In genomic region chr2:165440367-165440766, GRCh38 we compare ENCODE assay signal across 11 cellular contexts. TPM values are rescaled to one million over a fixed set of nuclear protein-coding genes. Genes with fewer than 3 reads are reported as not detected.
DNase-seq lines count a peak whose midpoint lies in the region; ATAC-seq lines count a peak whose summit lies in the region.
"Had no signal": no experiment of that assay in that cellular context is flagged by ENCODE, and none has a peak within 500 bp of the region (broad histone marks: within the 10 kb centered on the region; RNA-seq: fewer than 3 reads in every experiment).

No MANE protein-coding gene starts in this region.

- H3K4ac ChIP-seq in neuronal stem cell (ENCODE audit: low read length): no peak overlapping the region

- H3K4me2 ChIP-seq in neuronal stem cell (ENCODE audit: insufficient read depth, low read length, poor library complexity, severe bottlenecking): no peak overlapping the region

- H2BK15ac ChIP-seq in neuronal stem cell (ENCODE audit: low read length): no peak overlapping the region

- no peaks in the 10 kb centered on the region for H3K79me1 ChIP-seq in neuronal stem cell (ENCODE audit: low read depth, low read length)

- no peak overlapping the region for H2BK120ac ChIP-seq in neuronal stem cell (ENCODE audit: low read depth, low read length)

- H3K36me3 Mint-ChIP-seq in activated naive CD4-positive, alpha-beta T cell treated with anti-CD3 and anti-CD28 coated beads, Interleukin-2, amount 10 ng/mL, durations not matched to agents 7 days and 5 days: no peaks in the 10 kb centered on the region

- no peak overlapping the region for H2BK5ac ChIP-seq in neuronal stem cell (ENCODE audit: low read length)

- no peaks in the 10 kb centered on the region for H3K36me3 ChIP-seq in neuronal stem cell (replicated peaks in 1 of 2; ENCODE audit: control insufficient read depth in 2 of 2, insufficient read depth in 2 of 2, low read length in 2 of 2)

- no peak overlapping the region for H2AFZ ChIP-seq in neuronal stem cell (ENCODE audit: low read length)

- peaks cover 2 to 20% of the 10 kb centered on the region in 2 donors for H3K4me1 ChIP-seq in neuronal stem cell (ENCODE audit: control insufficient read depth in 2 of 2, insufficient read depth in 1 of 2, low read depth in 1 of 2, low read length in 2 of 2)

- H3K14ac ChIP-seq in neuronal stem cell (ENCODE audit: low read length): no peak overlapping the region

- H4K8ac ChIP-seq in neuronal stem cell (ENCODE audit: low read depth, low read length): no peak overlapping the region

- no peak overlapping the region for H3K27ac ChIP-seq in neuronal stem cell (replicated peaks; ENCODE audit: low read length)

- H3K27me3 ChIP-seq in neuronal stem cell (ENCODE audit: control insufficient read depth in 3 of 3, insufficient read depth in 3 of 3, low read depth in 1 of 3, low read length in 3 of 3): no peaks in the 10 kb centered on the region

- H3K4me3 ChIP-seq in neuronal stem cell (ENCODE audit: low read length in 2 of 2): no peak overlapping the region

- H3K9ac ChIP-seq in neuronal stem cell (ENCODE audit: low read depth, low read length, poor library complexity): no peak overlapping the region

- no peak overlapping the region for H2AK5ac ChIP-seq in neuronal stem cell (ENCODE audit: low read depth, low read length)

- no peaks in the 10 kb centered on the region for H3K27me3 Mint-ChIP-seq in activated naive CD4-positive, alpha-beta T cell treated with anti-CD3 and anti-CD28 coated beads, Interleukin-2, amount 10 ng/mL, durations not matched to agents 7 days and 5 days

- no CpG with 5 or more reads among the region's 1 CpG for WGBS in neuronal stem cell (ENCODE audit: extremely low coverage in 2 of 2, insufficient read length in 2 of 2, insufficient replicate concordance in 1 of 2), 2 donors

- peaks cover 0 to 4% of the 10 kb centered on the region in 2 donors for H3K9me3 ChIP-seq in neuronal stem cell (replicated peaks in 1 of 2; ENCODE audit: control insufficient read depth in 2 of 2, insufficient read depth in 1 of 2, low read depth in 1 of 2, low read length in 2 of 2)

- DNase-seq in EH (ENCODE audit: low read depth) (peak; percentile 65), NCI-H2227 (lab: John Stamatoyannopoulos, UW; ENCODE audit: unreplicated experiment) (peak; percentile 93), epidermal melanocyte (ENCODE audit: insufficient read length, low spot score) (peak; percentile 56), neuronal stem cell (ENCODE audit: low spot score) (peak; percentile 21)
- DNase-seq in activated naive CD4-positive, alpha-beta T cell treated with anti-CD3 and anti-CD28 coated beads, Interleukin-2, amount 10 ng/mL, durations not matched to agents 7 days and 5 days: no peak
- DNase-seq: activated T-cell treated with anti-CD3 and anti-CD28 coated beads, Interleukin-2, amount 50 U/mL, for 48 hours; DND-41; stimulated activated naive CD4-positive, alpha-beta T cell treated with Interleukin-2 at 50 U/mL for 16 hours had no signal

- no peak overlapping the region for H3K23ac ChIP-seq in neuronal stem cell (ENCODE audit: low read depth, low read length, poor library complexity)

- H4K91ac ChIP-seq in neuronal stem cell (ENCODE audit: low read depth, low read length, poor library complexity): no peak overlapping the region

- ATAC-seq in HG03280 (IDR thresholded peaks at IDR 0.05; ENCODE audit: unreplicated experiment) (no peak), GM21515 (IDR thresholded peaks at IDR 0.05; ENCODE audit: unreplicated experiment) (no peak), HG03442 (IDR thresholded peaks at IDR 0.05; ENCODE audit: unreplicated experiment) (no peak)

- H3K4me1 Mint-ChIP-seq in activated naive CD4-positive, alpha-beta T cell treated with anti-CD3 and anti-CD28 coated beads, Interleukin-2, amount 10 ng/mL, durations not matched to agents 7 days and 5 days: peaks cover 15% of the 10 kb centered on the region

- H2BK12ac ChIP-seq in neuronal stem cell (ENCODE audit: low read length): no peak overlapping the region

- CTCF ChIA-PET in activated naive CD4-positive, alpha-beta T cell treated with anti-CD3 and anti-CD28 coated beads, Interleukin-2, amount 10 ng/mL, durations not matched to agents 7 days and 5 days (lab: Charles Lee): interaction anchor here (1.0 kb wide), 1 partner anchor 31 kb away, joined by 3 read pairs; no protein-coding TSS in a partner anchor

- H3K9me3 Mint-ChIP-seq in activated naive CD4-positive, alpha-beta T cell treated with anti-CD3 and anti-CD28 coated beads, Interleukin-2, amount 10 ng/mL, durations not matched to agents 7 days and 5 days: no peaks in the 10 kb centered on the region

- H3K18ac ChIP-seq in neuronal stem cell (ENCODE audit: low read length): no peak overlapping the region

- no peak overlapping the region for H3K27ac Mint-ChIP-seq in activated naive CD4-positive, alpha-beta T cell treated with anti-CD3 and anti-CD28 coated beads, Interleukin-2, amount 10 ng/mL, durations not matched to agents 7 days and 5 days

- no peak overlapping the region for H3K4me3 Mint-ChIP-seq in activated naive CD4-positive, alpha-beta T cell treated with anti-CD3 and anti-CD28 coated beads, Interleukin-2, amount 10 ng/mL, durations not matched to agents 7 days and 5 days

RNA-seq across cellular contexts. Expression of gene CSRNP3, which starts 29.1 kb away (rescaled TPM):
- 5.3 TPM for polyA plus RNA-seq in neuronal stem cell (2013, experiment 1 of 2)
- 5.8 TPM for polyA plus RNA-seq in neuronal stem cell (2013, experiment 2 of 2)
